32 cellular contexts compared by ENCODE assay signal in genomic region chrX:48665991-48666390, GRCh38. TPM values are rescaled to one million over a fixed set of nuclear protein-coding genes. Genes with fewer than 3 reads are reported as not detected.
DNase-seq lines count a peak whose midpoint lies in the region; ATAC-seq lines count a peak whose summit lies in the region.
"Had no signal": no experiment of that assay in that cellular context is flagged by ENCODE, and none has a peak within 500 bp of the region (broad histone marks: within the 10 kb centered on the region; RNA-seq: fewer than 3 reads in every experiment).

No MANE protein-coding gene starts in this region.

- no peak overlapping the region for H2AFZ ChIP-seq in GM23248

- no peak for ATAC-seq in activated CD4-positive, CD25-positive, alpha-beta regulatory T cell treated with anti-CD3 and anti-CD28 coated beads, Interleukin-2, amount 50 U/mL, for 24 hours
- ATAC-seq in GM19467 (IDR thresholded peaks at IDR 0.05; ENCODE audit: unreplicated experiment): no peak
- ATAC-seq in HG03432 (IDR thresholded peaks at IDR 0.05; ENCODE audit: unreplicated experiment): no peak
- ATAC-seq: lower lobe of right lung; naive thymus-derived CD8-positive, alpha-beta T cell had no signal

- no peaks in the 10 kb centered on the region for H3F3A ChIP-seq in GM23248 (ENCODE audit: insufficient read depth)

- no peak overlapping the region for H3K27ac ChIP-seq in GM23248
- H3K27ac ChIP-seq: breast epithelium, coronary artery, lower lobe of right lung, prostate gland, sigmoid colon, tibial artery, WERI-Rb-1 had no signal

- H3K9me2 ChIP-seq in GM23248 (ENCODE audit: insufficient read depth): no peaks in the 10 kb centered on the region

- H3K9ac ChIP-seq in GM23248: no peak overlapping the region

- no peaks in the 10 kb centered on the region for H3K9me3 ChIP-seq in GM23248 (ENCODE audit: low read depth)
- H3K9me3 ChIP-seq: BE2C, breast epithelium, lower lobe of right lung, prostate gland, sigmoid colon, tibial artery had no signal

- in situ Hi-C loops in GM23248 (cut with MboI): loop anchor here (25.0 kb wide), 1 partner anchor 246 kb away; the partner anchor contains the start of genes PIM2 and SLC35A2

- 51 to 56% methylated on average over 2 of the region's 2 CpGs for WGBS in GM23248 (ENCODE audit: low coverage in 1 of 2, low lambda C conversion rate in 2 of 2, missing lambda C conversion rate in 2 of 2), 2 experiments

- H4K20me1 ChIP-seq in GM23248 (ENCODE audit: insufficient read depth): no peaks in the 10 kb centered on the region

- no peaks in the 10 kb centered on the region for H3K4me1 ChIP-seq in GM23248 (ENCODE audit: insufficient read depth)
- H3K4me1 ChIP-seq: BE2C, breast epithelium, lower lobe of right lung, prostate gland, sigmoid colon, tibial artery had no signal

- DNase-seq in AG08395 (ENCODE audit: low spot score) (peak; percentile 57), GM23248 (peak; percentile 64), RPMI7951 (ENCODE audit: low read depth) (peak; percentile 28), fibroblast of gingiva (ENCODE audit: low read depth) (peak; percentile 2), SHP77 treated with DMSO at 0.1 percent for 48 hours (lab: John Stamatoyannopoulos, UW) (no peak)
- DNase-seq: activated CD4-positive, alpha-beta T cell treated with anti-CD3 and anti-CD28 coated beads for 48 hours; activated naive CD4-positive, alpha-beta T cell treated with anti-CD3 and anti-CD28 coated beads, Interleukin-2, amount 50 U/mL, for 16 hours; amygdala; BE2C; DMS153; effector memory CD4-positive, alpha-beta T cell; erythroblast; kidney glomerular epithelial cell; lower lobe of right lung; naive thymus-derived CD8-positive, alpha-beta T cell; NCI-H1105; NCI-H1930; NCI-H2171 treated with DMSO at 0.1 percent for 48 hours; NCI-H524; Right ventricle myocardium superior; sigmoid colon; stimulated activated CD4-positive, alpha-beta T cell treated with anti-CD3 and anti-CD28 coated beads, Interleukin-4, amount 100 ng/mL, for 24 hours; SW 1271; tibial artery; WERI-Rb-1 had no signal

- no peaks in the 10 kb centered on the region for H3K79me2 ChIP-seq in GM23248 (ENCODE audit: insufficient read depth)

- no peak overlapping the region for H3K4me3 ChIP-seq in GM23248
- H3K4me3 ChIP-seq: breast epithelium, coronary artery, lower lobe of right lung, prostate gland, sigmoid colon, tibial artery had no signal

- H3K36me3 ChIP-seq in GM23248 (ENCODE audit: low read depth): no peaks in the 10 kb centered on the region
- H3K36me3 ChIP-seq: BE2C, breast epithelium, lower lobe of right lung, prostate gland, sigmoid colon, tibial artery, WERI-Rb-1 had no signal

- no peaks in the 10 kb centered on the region for H3K27me3 ChIP-seq in GM23248 (replicated peaks; ENCODE audit: insufficient read depth)
- H3K27me3 ChIP-seq: BE2C, sigmoid colon, tibial artery had no signal

- no peak overlapping the region for H3K4me2 ChIP-seq in GM23248 (ENCODE audit: unreplicated experiment)

RNA-seq across cellular contexts. Expression of gene WAS, which starts 17.6 kb away (rescaled TPM):
- total RNA-seq in GM23248 (2014; rRNA removed; shearing (Covaris generic)): not detected in 2 replicates
- polyA plus RNA-seq in GM23248 (2016; fragmentation: Nextera tagmentation; extraction: Ambion mirVana): not detected in 2 replicates
- total RNA-seq in RPMI7951 (2014; rRNA removed; shearing (Covaris generic)): 0.84 and 1.5 TPM in 2 replicates
- total RNA-seq: G401 had no signal

RNA-seq across cellular contexts. Expression of gene SUV39H1, which starts 30.5 kb away (rescaled TPM):
- total RNA-seq in GM23248 (2014; rRNA removed; shearing (Covaris generic)): 6.8 and 8.1 TPM in 2 replicates
- 6.0 TPM in 2 replicates for polyA plus RNA-seq in GM23248 (2016; fragmentation: Nextera tagmentation; extraction: Ambion mirVana)
- 22.3 and 27.0 TPM in 2 replicates for total RNA-seq in RPMI7951 (2014; rRNA removed; shearing (Covaris generic))
